ENCODE assay signal across 19 cellular contexts in the genomic region with DNA sequence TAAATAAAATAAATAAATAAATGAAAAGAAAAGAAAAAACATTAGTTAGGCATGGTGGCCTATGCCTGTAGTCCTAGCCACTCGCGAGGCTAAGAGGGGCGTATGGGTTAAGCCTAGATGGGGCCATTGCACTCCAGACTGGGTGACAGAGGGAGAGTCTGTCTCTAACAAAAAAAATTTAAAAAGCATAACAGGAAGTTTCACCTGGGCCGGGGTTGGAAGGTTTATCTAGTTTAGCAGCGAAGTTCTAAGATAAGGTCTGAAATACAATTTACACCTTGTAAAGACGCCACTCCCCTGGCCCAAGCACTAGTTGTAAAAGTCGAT. TPM values are rescaled to one million over a fixed set of nuclear protein-coding genes. Genes with fewer than 3 reads are reported as not detected.
DNase-seq lines count a peak whose midpoint lies in the region; ATAC-seq and TF ChIP-seq lines count a peak whose summit lies in the region.
"Had no signal": no experiment of that assay in that cellular context is flagged by ENCODE, and none has a peak within 500 bp of the region (broad histone marks: within the 10 kb centered on the region; RNA-seq: fewer than 3 reads in every experiment).

No MANE protein-coding gene starts in this region.

- peak overlapping the region in 1 of 2 experiments; percentile 52; a peak in 1 of 4 replicates for H4K8ac ChIP-seq in IMR-90 (ENCODE audit: low read depth in 2 of 2, low read length in 2 of 2)

- ATAC-seq in CD4-positive, CD25-positive, alpha-beta regulatory T cell (ENCODE audit: low read depth in 2 of 2) = no peak
- ATAC-seq in IMR-90 (ENCODE audit: low read depth) = no peak

- CTCF ChIA-PET in IMR-90 (lab: Yijun Ruan, JAX) = no interaction called here

- no peak for TF ChIP-seq POLR2A in IMR-90 (IDR thresholded peaks at IDR 0.05; ENCODE audit: low read depth, low read length)

- H3K27me3 ChIP-seq in CD4-positive, CD25-positive, alpha-beta regulatory T cell (ENCODE audit: control insufficient read depth, insufficient read depth, low read length) = no peaks in the 10 kb centered on the region
- no peaks in the 10 kb centered on the region for H3K27me3 ChIP-seq in IMR-90 (ENCODE audit: control insufficient read depth, insufficient read depth, low read length)
- no peaks in the 10 kb centered on the region for H3K27me3 ChIP-seq in brain microvascular endothelial cell (replicated peaks)

- no peaks in the 10 kb centered on the region for H4K20me1 ChIP-seq in IMR-90 (ENCODE audit: insufficient read depth, low read length)

- no peak overlapping the region for H2AK9ac ChIP-seq in IMR-90 (replicated peaks; ENCODE audit: low read depth, low read length, poor library complexity)

- no peak overlapping the region for H4K5ac ChIP-seq in IMR-90 (ENCODE audit: low read depth, low read length)

- no TSS peak for BruUV-seq in IMR-90 (replicated peaks; lab: Mats Ljungman, UMichigan)

- no peaks in the 10 kb centered on the region for H3K9me1 ChIP-seq in IMR-90 (ENCODE audit: insufficient read depth, low read length)

- H3K9me3 Mint-ChIP-seq in CD4-positive, CD25-positive, alpha-beta regulatory T cell = no peaks in the 10 kb centered on the region
- H3K9me3 Mint-ChIP-seq in osteocyte (ENCODE audit: unreplicated experiment) = no peaks in the 10 kb centered on the region
- H3K9me3 Mint-ChIP-seq: activated CD8-positive, alpha-beta T cell treated with anti-CD3 and anti-CD28 coated beads for 36 hours; CD4-positive, alpha-beta T cell had no signal

- dilution Hi-C loops in IMR-90 (cut with HindIII; ENCODE audit: low sequenced_read_pairs, unreplicated experiment) = no loop called here

- H3K56ac ChIP-seq in IMR-90 (ENCODE audit: extremely low read depth, insufficient read depth, low read length) = no peak overlapping the region

- 0 out of 2 replicates have a peak overlapping the region, but pooled peaks have one; percentile 27 for H4K91ac ChIP-seq in IMR-90 (ENCODE audit: insufficient read depth, low read depth, low read length)

- H3K36me3 Mint-ChIP-seq in CD4-positive, CD25-positive, alpha-beta regulatory T cell = no peaks in the 10 kb centered on the region
- H3K36me3 Mint-ChIP-seq in osteocyte (ENCODE audit: unreplicated experiment) = no peaks in the 10 kb centered on the region

- H3K18ac ChIP-seq in IMR-90 (ENCODE audit: low read depth, low read length) = peak overlapping the region; percentile 33; the same call in 1 of the 2 replicates

- H2BK15ac ChIP-seq in IMR-90 (ENCODE audit: low read depth, low read length) = no peak overlapping the region

- H2BK5ac ChIP-seq in IMR-90 (ENCODE audit: low read depth, low read length, poor library complexity, severe bottlenecking) = peak overlapping the region; percentile 88

- POLR2A ChIA-PET in IMR-90 (lab: Charles Lee; ENCODE audit: unreplicated experiment) = no interaction called here

- peak in 1 of 3 donors; percentile 31 for DNase-seq in CD4-positive, CD25-positive, alpha-beta regulatory T cell
- DNase-seq in IMR-90 = no peak
- DNase-seq in brain microvascular endothelial cell = no peak
- no peak for DNase-seq in osteocyte (ENCODE audit: extremely low spot score, unreplicated experiment)
- no peak for DNase-seq in islet precursor cell
- DNase-seq in NCI-H1417 treated with DMSO at 0.1 percent for 48 hours (lab: John Stamatoyannopoulos, UW) = no peak
- no peak for DNase-seq in NCI-H2029 treated with DMSO at 0.1 percent for 48 hours (lab: John Stamatoyannopoulos, UW)
- no peak for DNase-seq in NCI-H1092 treated with DMSO at 0.1 percent for 48 hours (lab: John Stamatoyannopoulos, UW)
- DNase-seq: activated CD8-positive, alpha-beta T cell treated with anti-CD3 and anti-CD28 coated beads for 36 hours; activated naive CD4-positive, alpha-beta T cell; CD4-positive, alpha-beta T cell; KBM-7; kidney; NCI-H1436 treated with DMSO at 0.1 percent for 48 hours; NCI-H774; psoas muscle; stimulated activated CD8-positive, alpha-beta memory T cell treated with anti-CD3 and anti-CD28 coated beads, Interleukin-4, amount 100 ng/mL, for 48 hours had no signal

- H3K4me3 Mint-ChIP-seq in CD4-positive, CD25-positive, alpha-beta regulatory T cell = peak overlapping the region in 2 of 4 donors; percentile 8 to 88
- H3K4me3 Mint-ChIP-seq in osteocyte (ENCODE audit: unreplicated experiment) = no peak overlapping the region
- H3K4me3 Mint-ChIP-seq: activated CD8-positive, alpha-beta T cell treated with anti-CD3 and anti-CD28 coated beads for 36 hours; CD4-positive, alpha-beta T cell had no signal

- peak overlapping the region in 2 of 3 donors; percentile 57 to 83 for H3K27ac Mint-ChIP-seq in CD4-positive, CD25-positive, alpha-beta regulatory T cell
- H3K27ac Mint-ChIP-seq in osteocyte (ENCODE audit: unreplicated experiment) = peak overlapping the region; percentile 74
- H3K27ac Mint-ChIP-seq: CD4-positive, alpha-beta T cell had no signal

- no peak overlapping the region for H3K9ac ChIP-seq in IMR-90 (ENCODE audit: low read depth, low read length)

- H3K4ac ChIP-seq in IMR-90 (ENCODE audit: low read depth, low read length) = peak overlapping the region; percentile 74; the same call in 1 of the 2 replicates

- H2BK20ac ChIP-seq in IMR-90 (ENCODE audit: low read depth, low read length) = peak overlapping the region; percentile 89

- H3K4me2 ChIP-seq in IMR-90 (ENCODE audit: low read depth, low read length) = no peak overlapping the region

- no peaks in the 10 kb centered on the region for H3K36me3 ChIP-seq in CD4-positive, CD25-positive, alpha-beta regulatory T cell (ENCODE audit: control insufficient read depth, insufficient read depth, low read length)
- H3K36me3 ChIP-seq in IMR-90 (ENCODE audit: control insufficient read depth, insufficient read depth, low read length) (no peaks in the 10 kb centered on the region), brain microvascular endothelial cell (replicated peaks) (no peaks in the 10 kb centered on the region)

- no peak overlapping the region for H3K27ac ChIP-seq in CD4-positive, CD25-positive, alpha-beta regulatory T cell (ENCODE audit: insufficient read depth, low read length, poor library complexity, severe bottlenecking)
- H3K27ac ChIP-seq in IMR-90 (ENCODE audit: insufficient read depth, low read length) (peak overlapping the region; percentile 66; the same call in 1 of the 2 replicates), brain microvascular endothelial cell (peak overlapping the region; percentile 56)
- H3K27ac ChIP-seq: psoas muscle had no signal

- H2BK120ac ChIP-seq in IMR-90 (ENCODE audit: low read depth, low read length) = peak overlapping the region; percentile 81

- no peaks in the 10 kb centered on the region for H3K79me1 ChIP-seq in IMR-90 (ENCODE audit: low read depth in 1 of 2, low read length in 2 of 2)

- in situ Hi-C loops in IMR-90 (cut with MboI; ENCODE audit: low sequenced_read_pairs) = no loop called here
- in situ Hi-C loops in brain microvascular endothelial cell (cut with HindIII; ENCODE audit: low pct_ligation_motif_present, low sequenced_read_pairs) = no loop called here

- no peak overlapping the region for H3K14ac ChIP-seq in IMR-90 (replicated peaks; ENCODE audit: low read depth, low read length)

- no CpG with 5 or more reads among the region's 7 CpGs for WGBS in IMR-90 (ENCODE audit: extremely low coverage in 2 of 2, insufficient read length in 1 of 2), 2 experiments

- H3K23ac ChIP-seq in IMR-90 (ENCODE audit: low read depth, low read length) = no peak overlapping the region

- no peaks in the 10 kb centered on the region for H3K4me1 ChIP-seq in CD4-positive, CD25-positive, alpha-beta regulatory T cell (ENCODE audit: control insufficient read depth, insufficient read depth, low read length, poor library complexity, severe bottlenecking)
- 0 out of 2 replicates have a peak, but pooled peaks cover 2% of the 10 kb centered on the region for H3K4me1 ChIP-seq in IMR-90 (ENCODE audit: control insufficient read depth, insufficient read depth, low read length)
- H3K4me1 ChIP-seq: psoas muscle had no signal

- peaks cover 9% of the 10 kb centered on the region for H3K27me3 Mint-ChIP-seq in CD4-positive, CD25-positive, alpha-beta regulatory T cell
- H3K27me3 Mint-ChIP-seq in osteocyte (ENCODE audit: unreplicated experiment) = no peaks in the 10 kb centered on the region

- no peak overlapping the region for H2AK5ac ChIP-seq in IMR-90 (ENCODE audit: low read depth, low read length)

- H2AFZ ChIP-seq in IMR-90 (replicated peaks; ENCODE audit: low read length, poor library complexity) = peak overlapping the region; percentile 90

- intact Hi-C loops in IMR-90 (cut with micrococcal nuclease) = no loop called here

- H3K9me3 ChIP-seq in CD4-positive, CD25-positive, alpha-beta regulatory T cell (ENCODE audit: control insufficient read depth in 2 of 2, low read length in 2 of 2) = no peaks in the 10 kb centered on the region
- H3K9me3 ChIP-seq in IMR-90 (ENCODE audit: control insufficient read depth, insufficient read depth, low read length) = no peaks in the 10 kb centered on the region
- H3K9me3 ChIP-seq: psoas muscle had no signal

- TF ChIP-seq RAD21 in IMR-90 (IDR thresholded peaks at IDR 0.05; ENCODE audit: low read length) = no peak

- TF ChIP-seq CTCF in IMR-90 (conservative IDR thresholded peaks at IDR 0.05; ENCODE audit: low read depth, low read length) (no peak), brain microvascular endothelial cell (IDR thresholded peaks at IDR 0.05; ENCODE audit: low read depth, low read length, missing control alignments) (no peak), osteocyte (IDR thresholded peaks at IDR 0.05) (no peak)

- peaks cover 0 to 17% (median 11%) of the 10 kb centered on the region in 4 donors for H3K4me1 Mint-ChIP-seq in CD4-positive, CD25-positive, alpha-beta regulatory T cell
- peaks cover 12% of the 10 kb centered on the region for H3K4me1 Mint-ChIP-seq in osteocyte (ENCODE audit: unreplicated experiment)

- H3K4me3 ChIP-seq in CD4-positive, CD25-positive, alpha-beta regulatory T cell (ENCODE audit: low read depth, low read length) = no peak overlapping the region
- H3K4me3 ChIP-seq in IMR-90 (ENCODE audit: insufficient read depth, low read depth, low read length) (no peak overlapping the region), brain microvascular endothelial cell (ENCODE audit: low read depth, low read length) (peak overlapping the region; percentile 44)
- H3K4me3 ChIP-seq: psoas muscle had no signal

RNA-seq across cellular contexts. Expression of a gene that starts 18.0 kb away (rescaled TPM):
- 48.5 TPM for total RNA-seq in CD4-positive, CD25-positive, alpha-beta regulatory T cell
- 10 to 100 TPM; 81.8 to 97.5 (median 90.9) TPM for polyA plus RNA-seq in CD4-positive, CD25-positive, alpha-beta regulatory T cell
- total RNA-seq in IMR-90 (2012; rRNA removed) (16.3 and 44.7 TPM in 2 replicates), osteocyte (47.5 and 50.9 TPM in 2 replicates)
- 32.2 and 41.2 TPM in 2 replicates for polyA plus RNA-seq in IMR-90 (2012; rRNA removed)
- polyA plus RNA-seq in IMR-90 (2012; cell fraction: cytosol; rRNA removed) = 9.6 and 18.6 TPM in 2 replicates
- 3.6 and 25.4 TPM in 2 replicates for polyA plus RNA-seq in IMR-90 (2012; cell fraction: nucleus; rRNA removed; ENCODE audit: low replicate concordance)

RNA-seq across cellular contexts. Expression of a gene that starts 27.0 kb away (rescaled TPM):
- total RNA-seq in CD4-positive, CD25-positive, alpha-beta regulatory T cell = 29.8 TPM
- 10 to 100 TPM; 20.7 to 24.4 (median 22.2) TPM for polyA plus RNA-seq in CD4-positive, CD25-positive, alpha-beta regulatory T cell
- 30.1 and 36.9 TPM in 2 replicates for total RNA-seq in IMR-90 (2012; rRNA removed)
- polyA plus RNA-seq in IMR-90 (2012; rRNA removed) = 26.5 and 33.0 TPM in 2 replicates
- 10.4 and 14.4 TPM in 2 replicates for polyA plus RNA-seq in IMR-90 (2012; cell fraction: cytosol; rRNA removed)
- 23.6 and 63.1 TPM in 2 replicates for polyA plus RNA-seq in IMR-90 (2012; cell fraction: nucleus; rRNA removed; ENCODE audit: low replicate concordance)
- total RNA-seq in osteocyte = 27.2 and 28.8 TPM in 2 replicates

RNA-seq across cellular contexts. Expression of a gene that starts 27.1 kb away (rescaled TPM):
- total RNA-seq in CD4-positive, CD25-positive, alpha-beta regulatory T cell = 56.5 TPM
- polyA plus RNA-seq in CD4-positive, CD25-positive, alpha-beta regulatory T cell = 10 to 100 TPM; 58.0 to 74.4 (median 60.5) TPM
- 134 and 141 TPM in 2 replicates for total RNA-seq in IMR-90 (2012; rRNA removed)
- polyA plus RNA-seq in IMR-90 (2012; rRNA removed) = 89.3 and 97.6 TPM in 2 replicates
- polyA plus RNA-seq in IMR-90 (2012; cell fraction: cytosol; rRNA removed) = 40.7 and 64.9 TPM in 2 replicates
- 52.0 and 145 TPM in 2 replicates for polyA plus RNA-seq in IMR-90 (2012; cell fraction: nucleus; rRNA removed; ENCODE audit: low replicate concordance)
- 65.3 and 69.0 TPM in 2 replicates for total RNA-seq in osteocyte

RNA-seq across cellular contexts. Expression of a gene that starts 44.9 kb away (rescaled TPM):
- total RNA-seq in CD4-positive, CD25-positive, alpha-beta regulatory T cell = 2.1 TPM
- polyA plus RNA-seq in CD4-positive, CD25-positive, alpha-beta regulatory T cell = not detected
- total RNA-seq in IMR-90 (2012; rRNA removed) (under 0.01 TPM in 2 replicates), osteocyte (1.6 and 1.9 TPM in 2 replicates)
- polyA plus RNA-seq in IMR-90 (2012; rRNA removed) = 0.63 and 0.67 TPM in 2 replicates
- polyA plus RNA-seq in IMR-90 (2012; cell fraction: cytosol; rRNA removed) = 0.08 and 0.40 TPM in 2 replicates
- 3.8 and 12.4 TPM in 2 replicates for polyA plus RNA-seq in IMR-90 (2012; cell fraction: nucleus; rRNA removed; ENCODE audit: low replicate concordance)
- total RNA-seq: G401, urinary bladder had no signal

RNA-seq across cellular contexts. Expression of a gene that starts 53.5 kb away (rescaled TPM):
- total RNA-seq in CD4-positive, CD25-positive, alpha-beta regulatory T cell = 47.5 TPM
- polyA plus RNA-seq in CD4-positive, CD25-positive, alpha-beta regulatory T cell = 10 to 100 TPM; 17.6 to 25.3 (median 19.9) TPM
- total RNA-seq in IMR-90 (2012; rRNA removed) = 19.2 and 20.4 TPM in 2 replicates
- polyA plus RNA-seq in IMR-90 (2012; rRNA removed) = 18.0 and 19.0 TPM in 2 replicates
- polyA plus RNA-seq in IMR-90 (2012; cell fraction: cytosol; rRNA removed) = 11.9 and 13.6 TPM in 2 replicates
- 60.1 and 69.9 TPM in 2 replicates for polyA plus RNA-seq in IMR-90 (2012; cell fraction: nucleus; rRNA removed; ENCODE audit: low replicate concordance)
- 28.3 and 28.9 TPM in 2 replicates for total RNA-seq in osteocyte
